In the genomic region with DNA sequence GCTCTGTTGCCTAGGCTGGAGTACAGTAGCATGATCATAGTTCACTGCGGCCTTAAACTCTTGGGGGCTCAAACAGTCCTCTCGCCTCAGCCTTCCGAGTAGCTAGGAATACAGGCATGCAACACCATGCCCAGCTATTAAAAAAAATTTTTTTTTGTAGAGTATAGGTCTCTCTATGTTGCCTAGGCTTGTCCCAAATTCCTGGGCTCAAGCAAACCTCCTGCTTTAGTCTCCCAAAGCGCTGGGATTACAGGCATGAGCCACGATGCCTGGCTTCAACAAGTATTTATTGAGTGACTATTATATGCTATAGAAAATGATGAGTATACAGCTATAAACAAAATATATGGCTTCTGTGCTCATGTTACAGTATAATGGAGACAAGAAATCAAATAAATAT, we compare ENCODE assay signal across 28 cellular contexts.
"Had no signal": no experiment of that assay in that cellular context is flagged by ENCODE, and none has a peak within 500 bp of the region (broad histone marks: within the 10 kb centered on the region; RNA-seq: fewer than 3 reads in every experiment).

No MANE protein-coding gene starts in this region.

- H3K27ac ChIP-seq: adrenal gland, body of pancreas, cardiac muscle cell, colonic mucosa, esophagus squamous epithelium had no signal

- H3K36me3 ChIP-seq: adrenal gland, colonic mucosa had no signal

- H3K9me3 ChIP-seq: adrenal gland, body of pancreas, colonic mucosa, esophagus squamous epithelium had no signal

- ATAC-seq: activated CD4-positive, alpha-beta T cell treated with anti-CD3 and anti-CD28 coated beads for 36 hours; activated CD8-positive, alpha-beta T cell treated with anti-CD3 and anti-CD28 coated beads for 36 hours; activated naive CD8-positive, alpha-beta T cell treated with anti-CD3 and anti-CD28 coated beads, Interleukin-2, amount 50 U/mL, for 24 hours; activated T-cell treated with anti-CD3 and anti-CD28 coated beads, Interleukin-2, amount 50 U/mL, for 4 hours; activated T-helper 17 cell treated with anti-CD3 and anti-CD28 coated beads, Interleukin-2, amount 50 U/mL, for 72 hours; body of pancreas had no signal

- H3K27me3 ChIP-seq: adrenal gland, body of pancreas, cardiac muscle cell, colonic mucosa, esophagus squamous epithelium had no signal

- FAIRE-seq: endometrium, endothelial cell of umbilical vein, frontal cortex had no signal

- H3K4me3 ChIP-seq: adrenal gland, body of pancreas, cardiac muscle cell, colonic mucosa, esophagus squamous epithelium had no signal

- DNase-seq: activated CD4-positive, alpha-beta T cell treated with anti-CD3 and anti-CD28 coated beads for 36 hours; activated CD4-positive, alpha-beta T cell treated with anti-CD3 and anti-CD28 coated beads, Interleukin-2, amount 10 ng/mL, durations not matched to agents 24 days and 14 days; activated CD4-positive, CD25-positive, alpha-beta regulatory T cell; activated CD4-positive, CD25-positive, alpha-beta regulatory T cell treated with anti-CD3 and anti-CD28 coated beads, Interleukin-2, amount 50 U/mL, for 72 hours; activated CD8-positive, alpha-beta memory T cell treated with anti-CD3 and anti-CD28 coated beads for 24 hours; activated CD8-positive, alpha-beta T cell treated with anti-CD3 and anti-CD28 coated beads for 36 hours; activated effector memory CD4-positive, alpha-beta T cell treated with anti-CD3 and anti-CD28 coated beads, Interleukin-2, amount 50 U/mL, for 16 hours; activated naive CD4-positive, alpha-beta T cell treated with anti-CD3 and anti-CD28 coated beads for 36 hours; activated naive CD8-positive, alpha-beta T cell treated with anti-CD3 and anti-CD28 coated beads for 36 hours; activated naive CD8-positive, alpha-beta T cell treated with anti-CD3 and anti-CD28 coated beads, Interleukin-2, amount 50 U/mL, for 24 hours; activated T-cell treated with anti-CD3 and anti-CD28 coated beads, Interleukin-2, amount 50 U/mL, for 4 hours; adrenal gland; amygdala; aorta; body of pancreas; central memory CD4-positive, alpha-beta T cell; cerebellar nuclear complex; colonic mucosa; effector CD8-positive, alpha-beta T cell; erythroblast; esophagus squamous epithelium; head of caudate nucleus; T-helper 2 cell had no signal

- H3K4me1 ChIP-seq: adrenal gland, body of pancreas, colonic mucosa had no signal
